11 cellular contexts compared by ENCODE assay signal in genomic region chr5:139392324-139392677, GRCh38. TPM values are rescaled to one million over a fixed set of nuclear protein-coding genes. Genes with fewer than 3 reads are reported as not detected.
A peak's percentile ranks its signal among the peaks of the same experiment; 100 is the strongest.
DNase-seq lines count a peak whose midpoint lies in the region; ATAC-seq and TF ChIP-seq lines count a peak whose summit lies in the region.
"Had no signal": no experiment of that assay in that cellular context is flagged by ENCODE, and none has a peak within 500 bp of the region (broad histone marks: within the 10 kb centered on the region; RNA-seq: fewer than 3 reads in every experiment).

No MANE protein-coding gene starts in this region.

- CTCF ChIA-PET in activated naive CD4-positive, alpha-beta T cell treated with anti-CD3 and anti-CD28 coated beads for 36 hours (lab: Charles Lee): interaction anchor here (0.7 to 3.0 kb wide), 4 partner anchors 9 to 116 kb away, joined by 3 to 10 read pairs (median 4); partner anchors contain the start of gene SPATA24

- H3K4me1 Mint-ChIP-seq in activated naive CD4-positive, alpha-beta T cell treated with anti-CD3 and anti-CD28 coated beads for 36 hours (ENCODE audit: low read depth): peaks cover 39% of the 10 kb centered on the region

- DNase-seq in activated naive CD4-positive, alpha-beta T cell treated with anti-CD3 and anti-CD28 coated beads for 36 hours: no peak
- no peak for DNase-seq in activated naive CD4-positive, alpha-beta T cell (lab: John Stamatoyannopoulos, UW)
- DNase-seq in SJSA1 (ENCODE audit: low read depth in 1 of 2, low spot score in 2 of 2) (no peak), iPS DF 6.9 (ENCODE audit: low read depth, low spot score) (no peak), transverse colon (no peak), NCI-H1694 treated with DMSO at 0.1 percent for 48 hours (lab: John Stamatoyannopoulos, UW) (no peak)
- DNase-seq: DMS 273 treated with DMSO at 0.1 percent for 48 hours had no signal

- peaks cover 32% of the 10 kb centered on the region for H3K4me1 ChIP-seq in SJSA1 (replicated peaks)
- H3K4me1 ChIP-seq in iPS DF 6.9 (ENCODE audit: control insufficient read depth, insufficient read depth, low read length): peaks cover 16% of the 10 kb centered on the region
- peaks cover 0 to 63% (median 50%) of the 10 kb centered on the region in 4 donors for H3K4me1 ChIP-seq in transverse colon

- H3K9me3 ChIP-seq in SJSA1 (replicated peaks): peaks cover 15% of the 10 kb centered on the region
- H3K9me3 ChIP-seq in iPS DF 6.9 (ENCODE audit: control insufficient read depth, insufficient read depth, low read length): no peaks in the 10 kb centered on the region
- no peaks in the 10 kb centered on the region for H3K9me3 ChIP-seq in transverse colon

- no CpG with 5 or more reads among the region's 36 CpGs for WGBS in iPS DF 6.9 (ENCODE audit: insufficient coverage, insufficient read length)
- 15% methylated on average over 21 of the region's 36 CpGs; no CpG with 5 or more reads in 1 of the 2 donors for WGBS in transverse colon (ENCODE audit: low coverage in 1 of 2), 2 donors

- peak overlapping the region; percentile 89 for H3K4me3 Mint-ChIP-seq in activated naive CD4-positive, alpha-beta T cell treated with anti-CD3 and anti-CD28 coated beads for 36 hours

- no peak for TF ChIP-seq POLR2A in transverse colon (IDR thresholded peaks at IDR 0.05)

- intact Hi-C loops in activated naive CD4-positive, alpha-beta T cell treated with anti-CD3 and anti-CD28 coated beads for 36 hours (cut with micrococcal nuclease): loop anchor here (1.0 to 2.0 kb wide), 4 partner anchors 12 to 194 kb away; partner anchors contain the start of genes SIL1 and SPATA24
- intact Hi-C loops in transverse colon (cut with DNase I; ENCODE audit: low total_unique reads): no loop called here

- H3K36me3 Mint-ChIP-seq in activated naive CD4-positive, alpha-beta T cell treated with anti-CD3 and anti-CD28 coated beads for 36 hours (ENCODE audit: low read depth): peaks cover 1% of the 10 kb centered on the region
- H3K36me3 Mint-ChIP-seq: activated naive CD4-positive, alpha-beta T cell treated with anti-CD3 and anti-CD28 coated beads, Interleukin-2, amount 50 U/mL, for 24 hours had no signal

- TF ChIP-seq CTCF in transverse colon (IDR thresholded peaks at IDR 0.05): no peak

- H3K4me3 ChIP-seq in SJSA1 (peak overlapping the region; percentile 44), iPS DF 6.9 (ENCODE audit: low read length) (peak overlapping the region; percentile 48; the same call in 1 of the 2 replicates), transverse colon (peak overlapping the region in 3 of 4 donors; percentile 29 to 61 (median 44))

- H3K27ac ChIP-seq in SJSA1 (no peak overlapping the region), iPS DF 6.9 (ENCODE audit: low read length) (no peak overlapping the region), transverse colon (peak overlapping the region; percentile 81 to 87 (median 82))

- H3K36me3 ChIP-seq in SJSA1: no peaks in the 10 kb centered on the region
- 0 out of 2 replicates have a peak, but pooled peaks cover 2% of the 10 kb centered on the region for H3K36me3 ChIP-seq in iPS DF 6.9 (ENCODE audit: control insufficient read depth, insufficient read depth, low read length)
- no peaks in the 10 kb centered on the region for H3K36me3 ChIP-seq in transverse colon

- no peaks in the 10 kb centered on the region for H3K27me3 Mint-ChIP-seq in activated naive CD4-positive, alpha-beta T cell treated with anti-CD3 and anti-CD28 coated beads for 36 hours (ENCODE audit: low read depth)
- H3K27me3 Mint-ChIP-seq: activated naive CD4-positive, alpha-beta T cell treated with anti-CD3 and anti-CD28 coated beads, Interleukin-2, amount 50 U/mL, for 24 hours had no signal

- in situ Hi-C loops in transverse colon (cut with MboI; ENCODE audit: low pct_ligation_motif_present in 1 of 4, low pct_unique_long_range_greater_than_20kb in 1 of 4, low sequenced_read_pairs in 3 of 4): no loop called here

- no peak for TF ChIP-seq EP300 in transverse colon (IDR thresholded peaks at IDR 0.05; ENCODE audit: low read depth)

- no peak for ATAC-seq in HG02884 (IDR thresholded peaks at IDR 0.05; ENCODE audit: unreplicated experiment)
- no peak for ATAC-seq in HG02623 (IDR thresholded peaks at IDR 0.05; ENCODE audit: unreplicated experiment)

- H3K27ac Mint-ChIP-seq in activated naive CD4-positive, alpha-beta T cell treated with anti-CD3 and anti-CD28 coated beads for 36 hours: no peak overlapping the region

- H3K27me3 ChIP-seq in SJSA1 (replicated peaks) (peaks cover 14% of the 10 kb centered on the region), iPS DF 6.9 (ENCODE audit: control insufficient read depth, insufficient read depth, low read length) (peaks cover 10% of the 10 kb centered on the region; the same call in 1 of the 2 replicates), transverse colon (peaks cover 21% of the 10 kb centered on the region)

- no peaks in the 10 kb centered on the region for H3K9me3 Mint-ChIP-seq in activated naive CD4-positive, alpha-beta T cell treated with anti-CD3 and anti-CD28 coated beads for 36 hours
- H3K9me3 Mint-ChIP-seq: activated naive CD4-positive, alpha-beta T cell treated with anti-CD3 and anti-CD28 coated beads, Interleukin-2, amount 50 U/mL, for 24 hours had no signal

RNA-seq across cellular contexts. Expression of gene MZB1, which starts 2.6 kb away (rescaled TPM):
- 1 to 10 TPM; 2.0 to 2.8 TPM for total RNA-seq in activated naive CD4-positive, alpha-beta T cell treated with anti-CD3 and anti-CD28 coated beads for 36 hours
- not detected in 2 replicates for total RNA-seq in SJSA1 (2014; rRNA removed; shearing (Covaris generic))
- 10 to 100 TPM in 1 of 4 donors, 1 to 10 TPM in 1, not detected in 2; 4.0 to 39.2 TPM for total RNA-seq in transverse colon
- total RNA-seq: M059J had no signal

RNA-seq across cellular contexts. Expression of gene PROB1, which starts 2.6 kb away (rescaled TPM):
- total RNA-seq in activated naive CD4-positive, alpha-beta T cell treated with anti-CD3 and anti-CD28 coated beads for 36 hours: 1 to 10 TPM; 1.1 to 1.2 TPM
- total RNA-seq in SJSA1 (2014; rRNA removed; shearing (Covaris generic)): 0.25 and 0.58 TPM in 2 replicates
- total RNA-seq in transverse colon: 1 to 10 TPM in 1 of 4 donors, under 1 TPM in 2, not detected in 1; 0.55 to 1.1 (median 0.60) TPM

RNA-seq across cellular contexts. Expression of gene SLC23A1, which starts 9.2 kb away (rescaled TPM):
- under 1 TPM in 1 of 2 experiments, not detected in 1; 0.62 TPM for total RNA-seq in activated naive CD4-positive, alpha-beta T cell treated with anti-CD3 and anti-CD28 coated beads for 36 hours
- not detected in 2 replicates for total RNA-seq in SJSA1 (2014; rRNA removed; shearing (Covaris generic))
- total RNA-seq in transverse colon: 1 to 10 TPM in 2 of 4 donors, under 1 TPM in 1, not detected in 1; 0.80 to 9.5 (median 7.4) TPM
- total RNA-seq: M059J had no signal

RNA-seq across cellular contexts. Expression of gene SPATA24, which starts 11.6 kb away (rescaled TPM):
- 1 to 10 TPM; 6.0 to 7.4 TPM for total RNA-seq in activated naive CD4-positive, alpha-beta T cell treated with anti-CD3 and anti-CD28 coated beads for 36 hours
- 4.0 and 8.5 TPM in 2 replicates for total RNA-seq in SJSA1 (2014; rRNA removed; shearing (Covaris generic))
- total RNA-seq in transverse colon: 1 to 10 TPM in 2 of 4 donors, not detected in 2; 3.0 TPM

RNA-seq across cellular contexts. Expression of gene DNAJC18, which starts 47.0 kb away (rescaled TPM):
- total RNA-seq in activated naive CD4-positive, alpha-beta T cell treated with anti-CD3 and anti-CD28 coated beads for 36 hours: 10 to 100 TPM; 18.1 to 18.8 TPM
- total RNA-seq in SJSA1 (2014; rRNA removed; shearing (Covaris generic)): 4.7 and 12.1 TPM in 2 replicates
- 1 to 10 TPM in 3 of 4 donors, under 1 TPM in 1; 0.37 to 3.8 (median 3.2) TPM for total RNA-seq in transverse colon

Comparison
In these comparisons a context has a peak if more than half of its experiments do, and no peak if none do; other contexts are left out.
1. H3K27ac ChIP-seq: peak in transverse colon (4 of 4); none in SJSA1 (single experiment) and iPS DF 6.9 (single experiment).
2. Peak in every context shown above with its lines, with median percentiles within 50 percentile points of each other: H3K4me3 ChIP-seq.